In the genomic region with DNA sequence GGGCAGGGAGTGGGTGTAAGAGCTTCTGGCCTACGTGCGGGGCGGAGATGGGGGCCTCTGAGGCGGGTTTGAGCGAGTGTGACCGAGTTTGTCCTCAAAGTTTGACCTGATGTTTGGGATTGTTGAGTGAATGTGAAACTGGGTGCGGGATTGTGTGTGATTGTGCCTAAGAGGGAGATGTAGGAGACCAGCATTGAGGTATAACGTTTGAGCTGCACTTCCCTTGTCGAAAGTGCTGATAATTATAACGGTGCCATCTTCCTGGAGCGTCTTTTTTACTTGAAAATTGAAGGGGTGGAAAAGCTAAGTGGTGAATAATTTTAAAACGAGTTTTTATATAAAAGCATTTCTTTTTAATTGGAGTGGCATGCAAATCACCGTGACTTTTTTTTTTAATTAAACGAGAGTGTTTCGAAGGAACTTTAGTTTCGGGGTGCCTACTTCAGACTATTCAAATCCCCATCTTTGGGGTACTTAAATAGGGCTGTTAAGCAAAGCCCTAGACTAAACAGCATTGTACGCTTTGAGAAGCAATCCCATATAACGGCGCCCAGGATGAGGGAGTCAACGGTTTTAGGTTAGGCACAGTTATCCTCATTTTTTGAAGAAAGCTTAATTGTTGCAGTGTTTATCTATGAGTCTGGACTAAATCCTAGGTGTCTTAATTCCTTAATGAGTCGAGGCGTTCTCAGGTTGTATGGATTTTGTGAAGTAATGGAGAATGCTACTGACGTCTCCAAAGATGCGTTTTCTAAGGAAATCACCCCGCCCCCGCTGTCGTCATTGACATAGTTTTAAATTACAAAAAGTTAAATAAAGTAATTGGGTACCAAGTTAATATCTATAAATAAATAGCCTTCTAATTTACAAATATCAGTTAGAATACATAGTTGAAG, we compare ENCODE assay signal across 2 cellular contexts.
TF ChIP-seq lines count a peak whose summit lies in the region.

No MANE protein-coding gene starts in this region.

TF ChIP-seq in K562, 482 proteins besides CTCF, POLR2A, EP300 and RAD21 (continued from another document and continues in another):
- TF ChIP-seq, protein P1, sequence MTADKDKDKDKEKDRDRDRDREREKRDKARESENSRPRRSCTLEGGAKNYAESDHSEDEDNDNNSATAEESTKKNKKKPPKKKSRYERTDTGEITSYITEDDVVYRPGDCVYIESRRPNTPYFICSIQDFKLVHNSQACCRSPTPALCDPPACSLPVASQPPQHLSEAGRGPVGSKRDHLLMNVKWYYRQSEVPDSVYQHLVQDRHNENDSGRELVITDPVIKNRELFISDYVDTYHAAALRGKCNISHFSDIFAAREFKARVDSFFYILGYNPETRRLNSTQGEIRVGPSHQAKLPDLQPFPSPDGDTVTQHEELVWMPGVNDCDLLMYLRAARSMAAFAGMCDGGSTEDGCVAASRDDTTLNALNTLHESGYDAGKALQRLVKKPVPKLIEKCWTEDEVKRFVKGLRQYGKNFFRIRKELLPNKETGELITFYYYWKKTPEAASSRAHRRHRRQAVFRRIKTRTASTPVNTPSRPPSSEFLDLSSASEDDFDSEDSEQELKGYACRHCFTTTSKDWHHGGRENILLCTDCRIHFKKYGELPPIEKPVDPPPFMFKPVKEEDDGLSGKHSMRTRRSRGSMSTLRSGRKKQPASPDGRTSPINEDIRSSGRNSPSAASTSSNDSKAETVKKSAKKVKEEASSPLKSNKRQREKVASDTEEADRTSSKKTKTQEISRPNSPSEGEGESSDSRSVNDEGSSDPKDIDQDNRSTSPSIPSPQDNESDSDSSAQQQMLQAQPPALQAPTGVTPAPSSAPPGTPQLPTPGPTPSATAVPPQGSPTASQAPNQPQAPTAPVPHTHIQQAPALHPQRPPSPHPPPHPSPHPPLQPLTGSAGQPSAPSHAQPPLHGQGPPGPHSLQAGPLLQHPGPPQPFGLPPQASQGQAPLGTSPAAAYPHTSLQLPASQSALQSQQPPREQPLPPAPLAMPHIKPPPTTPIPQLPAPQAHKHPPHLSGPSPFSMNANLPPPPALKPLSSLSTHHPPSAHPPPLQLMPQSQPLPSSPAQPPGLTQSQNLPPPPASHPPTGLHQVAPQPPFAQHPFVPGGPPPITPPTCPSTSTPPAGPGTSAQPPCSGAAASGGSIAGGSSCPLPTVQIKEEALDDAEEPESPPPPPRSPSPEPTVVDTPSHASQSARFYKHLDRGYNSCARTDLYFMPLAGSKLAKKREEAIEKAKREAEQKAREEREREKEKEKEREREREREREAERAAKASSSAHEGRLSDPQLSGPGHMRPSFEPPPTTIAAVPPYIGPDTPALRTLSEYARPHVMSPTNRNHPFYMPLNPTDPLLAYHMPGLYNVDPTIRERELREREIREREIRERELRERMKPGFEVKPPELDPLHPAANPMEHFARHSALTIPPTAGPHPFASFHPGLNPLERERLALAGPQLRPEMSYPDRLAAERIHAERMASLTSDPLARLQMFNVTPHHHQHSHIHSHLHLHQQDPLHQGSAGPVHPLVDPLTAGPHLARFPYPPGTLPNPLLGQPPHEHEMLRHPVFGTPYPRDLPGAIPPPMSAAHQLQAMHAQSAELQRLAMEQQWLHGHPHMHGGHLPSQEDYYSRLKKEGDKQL (CRISPR knock-in tag; IDR thresholded peaks at IDR 0.05; ENCODE audit: borderline replicate concordance), result no peak
- TF ChIP-seq TEAD1 (CRISPR knock-in tag; IDR thresholded peaks at IDR 0.05) (no peak), ZNF143 (CRISPR knock-in tag; IDR thresholded peaks at IDR 0.05) (no peak), PRPF4 (IDR thresholded peaks at IDR 0.05; ENCODE audit: insufficient read depth, low read depth, low read length, poor library complexity, severe bottlenecking) (no peak), MCM3 (IDR thresholded peaks at IDR 0.05) (no peak), ZNF140 (CRISPR knock-in tag; IDR thresholded peaks at IDR 0.05) (no peak), MAFK (IDR thresholded peaks at IDR 0.05; ENCODE audit: low read length) (no peak), PPARD (CRISPR knock-in tag; IDR thresholded peaks at IDR 0.05) (no peak), SMAD1 (IDR thresholded peaks at IDR 0.05; ENCODE audit: low read depth, low read length, partially characterized antibody) (no peak), NFYB (IDR thresholded peaks at IDR 0.05; ENCODE audit: extremely low read depth, insufficient read length) (no peak), ZBTB17 (CRISPR knock-in tag; IDR thresholded peaks at IDR 0.05) (no peak), ZNF57 (CRISPR knock-in tag; IDR thresholded peaks at IDR 0.05) (no peak), NR2C1 (IDR thresholded peaks at IDR 0.05) (no peak; the same call in none of the 2 replicates), NR2C1 (tag; IDR thresholded peaks at IDR 0.05) (no peak)
- TF ChIP-seq, protein P2, sequence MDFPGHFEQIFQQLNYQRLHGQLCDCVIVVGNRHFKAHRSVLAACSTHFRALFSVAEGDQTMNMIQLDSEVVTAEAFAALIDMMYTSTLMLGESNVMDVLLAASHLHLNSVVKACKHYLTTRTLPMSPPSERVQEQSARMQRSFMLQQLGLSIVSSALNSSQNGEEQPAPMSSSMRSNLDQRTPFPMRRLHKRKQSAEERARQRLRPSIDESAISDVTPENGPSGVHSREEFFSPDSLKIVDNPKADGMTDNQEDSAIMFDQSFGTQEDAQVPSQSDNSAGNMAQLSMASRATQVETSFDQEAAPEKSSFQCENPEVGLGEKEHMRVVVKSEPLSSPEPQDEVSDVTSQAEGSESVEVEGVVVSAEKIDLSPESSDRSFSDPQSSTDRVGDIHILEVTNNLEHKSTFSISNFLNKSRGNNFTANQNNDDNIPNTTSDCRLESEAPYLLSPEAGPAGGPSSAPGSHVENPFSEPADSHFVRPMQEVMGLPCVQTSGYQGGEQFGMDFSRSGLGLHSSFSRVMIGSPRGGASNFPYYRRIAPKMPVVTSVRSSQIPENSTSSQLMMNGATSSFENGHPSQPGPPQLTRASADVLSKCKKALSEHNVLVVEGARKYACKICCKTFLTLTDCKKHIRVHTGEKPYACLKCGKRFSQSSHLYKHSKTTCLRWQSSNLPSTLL (IDR thresholded peaks at IDR 0.05), result no peak
- TF ChIP-seq, protein P3, sequence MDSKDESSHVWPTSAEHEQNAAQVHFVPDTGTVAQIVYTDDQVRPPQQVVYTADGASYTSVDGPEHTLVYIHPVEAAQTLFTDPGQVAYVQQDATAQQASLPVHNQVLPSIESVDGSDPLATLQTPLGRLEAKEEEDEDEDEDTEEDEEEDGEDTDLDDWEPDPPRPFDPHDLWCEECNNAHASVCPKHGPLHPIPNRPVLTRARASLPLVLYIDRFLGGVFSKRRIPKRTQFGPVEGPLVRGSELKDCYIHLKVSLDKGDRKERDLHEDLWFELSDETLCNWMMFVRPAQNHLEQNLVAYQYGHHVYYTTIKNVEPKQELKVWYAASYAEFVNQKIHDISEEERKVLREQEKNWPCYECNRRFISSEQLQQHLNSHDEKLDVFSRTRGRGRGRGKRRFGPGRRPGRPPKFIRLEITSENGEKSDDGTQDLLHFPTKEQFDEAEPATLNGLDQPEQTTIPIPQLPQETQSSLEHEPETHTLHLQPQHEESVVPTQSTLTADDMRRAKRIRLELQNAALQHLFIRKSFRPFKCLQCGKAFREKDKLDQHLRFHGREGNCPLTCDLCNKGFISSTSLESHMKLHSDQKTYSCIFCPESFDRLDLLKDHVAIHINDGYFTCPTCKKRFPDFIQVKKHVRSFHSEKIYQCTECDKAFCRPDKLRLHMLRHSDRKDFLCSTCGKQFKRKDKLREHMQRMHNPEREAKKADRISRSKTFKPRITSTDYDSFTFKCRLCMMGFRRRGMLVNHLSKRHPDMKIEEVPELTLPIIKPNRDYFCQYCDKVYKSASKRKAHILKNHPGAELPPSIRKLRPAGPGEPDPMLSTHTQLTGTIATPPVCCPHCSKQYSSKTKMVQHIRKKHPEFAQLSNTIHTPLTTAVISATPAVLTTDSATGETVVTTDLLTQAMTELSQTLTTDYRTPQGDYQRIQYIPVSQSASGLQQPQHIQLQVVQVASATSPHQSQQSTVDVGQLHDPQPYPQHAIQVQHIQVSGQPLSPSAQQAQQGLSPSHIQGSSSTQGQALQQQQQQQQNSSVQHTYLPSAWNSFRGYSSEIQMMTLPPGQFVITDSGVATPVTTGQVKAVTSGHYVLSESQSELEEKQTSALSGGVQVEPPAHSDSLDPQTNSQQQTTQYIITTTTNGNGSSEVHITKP (IDR thresholded peaks at IDR 0.05; ENCODE audit: partially characterized antibody), result peak; percentile 89

TF ChIP-seq in HepG2, 621 proteins besides CTCF, POLR2A, EP300 and RAD21 (continued from another document and continues in another):
- TF ChIP-seq, protein P4, sequence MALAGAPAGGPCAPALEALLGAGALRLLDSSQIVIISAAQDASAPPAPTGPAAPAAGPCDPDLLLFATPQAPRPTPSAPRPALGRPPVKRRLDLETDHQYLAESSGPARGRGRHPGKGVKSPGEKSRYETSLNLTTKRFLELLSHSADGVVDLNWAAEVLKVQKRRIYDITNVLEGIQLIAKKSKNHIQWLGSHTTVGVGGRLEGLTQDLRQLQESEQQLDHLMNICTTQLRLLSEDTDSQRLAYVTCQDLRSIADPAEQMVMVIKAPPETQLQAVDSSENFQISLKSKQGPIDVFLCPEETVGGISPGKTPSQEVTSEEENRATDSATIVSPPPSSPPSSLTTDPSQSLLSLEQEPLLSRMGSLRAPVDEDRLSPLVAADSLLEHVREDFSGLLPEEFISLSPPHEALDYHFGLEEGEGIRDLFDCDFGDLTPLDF (CRISPR knock-in tag; IDR thresholded peaks at IDR 0.05), result no peak; the same call in 1 of the 2 replicates
- TF ChIP-seq, protein P5, sequence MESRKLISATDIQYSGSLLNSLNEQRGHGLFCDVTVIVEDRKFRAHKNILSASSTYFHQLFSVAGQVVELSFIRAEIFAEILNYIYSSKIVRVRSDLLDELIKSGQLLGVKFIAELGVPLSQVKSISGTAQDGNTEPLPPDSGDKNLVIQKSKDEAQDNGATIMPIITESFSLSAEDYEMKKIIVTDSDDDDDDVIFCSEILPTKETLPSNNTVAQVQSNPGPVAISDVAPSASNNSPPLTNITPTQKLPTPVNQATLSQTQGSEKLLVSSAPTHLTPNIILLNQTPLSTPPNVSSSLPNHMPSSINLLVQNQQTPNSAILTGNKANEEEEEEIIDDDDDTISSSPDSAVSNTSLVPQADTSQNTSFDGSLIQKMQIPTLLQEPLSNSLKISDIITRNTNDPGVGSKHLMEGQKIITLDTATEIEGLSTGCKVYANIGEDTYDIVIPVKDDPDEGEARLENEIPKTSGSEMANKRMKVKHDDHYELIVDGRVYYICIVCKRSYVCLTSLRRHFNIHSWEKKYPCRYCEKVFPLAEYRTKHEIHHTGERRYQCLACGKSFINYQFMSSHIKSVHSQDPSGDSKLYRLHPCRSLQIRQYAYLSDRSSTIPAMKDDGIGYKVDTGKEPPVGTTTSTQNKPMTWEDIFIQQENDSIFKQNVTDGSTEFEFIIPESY (CRISPR knock-in tag; IDR thresholded peaks at IDR 0.05), result no peak
- TF ChIP-seq KAT8 (CRISPR knock-in tag; IDR thresholded peaks at IDR 0.05), result no peak; the same call in 1 of the 2 replicates
- no peak for TF ChIP-seq SCMH1 (CRISPR knock-in tag; IDR thresholded peaks at IDR 0.05; ENCODE audit: borderline replicate concordance)
- no peak for TF ChIP-seq FIP1L1 (IDR thresholded peaks at IDR 0.05; ENCODE audit: borderline replicate concordance, insufficient read depth, low read depth, low read length)
- TF ChIP-seq, protein P6, sequence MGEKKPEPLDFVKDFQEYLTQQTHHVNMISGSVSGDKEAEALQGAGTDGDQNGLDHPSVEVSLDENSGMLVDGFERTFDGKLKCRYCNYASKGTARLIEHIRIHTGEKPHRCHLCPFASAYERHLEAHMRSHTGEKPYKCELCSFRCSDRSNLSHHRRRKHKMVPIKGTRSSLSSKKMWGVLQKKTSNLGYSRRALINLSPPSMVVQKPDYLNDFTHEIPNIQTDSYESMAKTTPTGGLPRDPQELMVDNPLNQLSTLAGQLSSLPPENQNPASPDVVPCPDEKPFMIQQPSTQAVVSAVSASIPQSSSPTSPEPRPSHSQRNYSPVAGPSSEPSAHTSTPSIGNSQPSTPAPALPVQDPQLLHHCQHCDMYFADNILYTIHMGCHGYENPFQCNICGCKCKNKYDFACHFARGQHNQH (CRISPR knock-in tag; IDR thresholded peaks at IDR 0.05), result no peak
- no peak for TF ChIP-seq ZNF510 (CRISPR knock-in tag; IDR thresholded peaks at IDR 0.05; ENCODE audit: low read depth)
- TF ChIP-seq, protein P7, sequence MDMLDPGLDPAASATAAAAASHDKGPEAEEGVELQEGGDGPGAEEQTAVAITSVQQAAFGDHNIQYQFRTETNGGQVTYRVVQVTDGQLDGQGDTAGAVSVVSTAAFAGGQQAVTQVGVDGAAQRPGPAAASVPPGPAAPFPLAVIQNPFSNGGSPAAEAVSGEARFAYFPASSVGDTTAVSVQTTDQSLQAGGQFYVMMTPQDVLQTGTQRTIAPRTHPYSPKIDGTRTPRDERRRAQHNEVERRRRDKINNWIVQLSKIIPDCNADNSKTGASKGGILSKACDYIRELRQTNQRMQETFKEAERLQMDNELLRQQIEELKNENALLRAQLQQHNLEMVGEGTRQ (IDR thresholded peaks at IDR 0.05; ENCODE audit: low read depth, low read length), result no peak
- TF ChIP-seq, protein P7 (CRISPR knock-in tag; IDR thresholded peaks at IDR 0.05; ENCODE audit: borderline replicate concordance), result no peak
- TF ChIP-seq ZNF296 (CRISPR knock-in tag; conservative IDR thresholded peaks at IDR 0.05), result no peak; the same call in 1 of the 2 replicates
- TF ChIP-seq PLRG1 (conservative IDR thresholded peaks at IDR 0.05), result no peak
- TF ChIP-seq, protein P8, sequence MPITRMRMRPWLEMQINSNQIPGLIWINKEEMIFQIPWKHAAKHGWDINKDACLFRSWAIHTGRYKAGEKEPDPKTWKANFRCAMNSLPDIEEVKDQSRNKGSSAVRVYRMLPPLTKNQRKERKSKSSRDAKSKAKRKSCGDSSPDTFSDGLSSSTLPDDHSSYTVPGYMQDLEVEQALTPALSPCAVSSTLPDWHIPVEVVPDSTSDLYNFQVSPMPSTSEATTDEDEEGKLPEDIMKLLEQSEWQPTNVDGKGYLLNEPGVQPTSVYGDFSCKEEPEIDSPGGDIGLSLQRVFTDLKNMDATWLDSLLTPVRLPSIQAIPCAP (CRISPR knock-in tag; IDR thresholded peaks at IDR 0.05; ENCODE audit: low read depth), result no peak
- TF ChIP-seq PHF21A (CRISPR knock-in tag; IDR thresholded peaks at IDR 0.05), result peak; percentile 8; the same call in 1 of the 2 replicates
